ENCODE assay signal across 9 cellular contexts in the genomic region with DNA sequence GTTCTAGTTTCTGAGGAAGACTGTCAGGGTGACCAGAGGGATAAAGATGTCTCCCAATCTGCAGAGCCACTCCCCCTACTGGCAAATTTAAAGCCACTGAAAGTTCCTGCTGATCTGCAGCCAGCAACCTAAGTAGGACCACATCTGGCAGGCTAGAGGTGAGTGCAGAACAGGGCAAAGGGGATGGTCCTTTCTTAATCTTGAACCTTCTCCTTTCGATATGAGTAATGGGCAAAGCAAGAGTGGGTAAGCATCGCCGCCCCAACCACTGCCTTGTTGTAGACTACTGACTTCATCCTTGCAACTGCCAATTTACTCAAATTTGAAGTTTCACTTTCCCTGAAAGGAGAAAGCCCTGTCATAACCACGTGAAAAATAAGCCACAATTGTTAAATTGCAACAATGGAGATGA. TPM values are rescaled to one million over a fixed set of nuclear protein-coding genes. Genes with fewer than 3 reads are reported as not detected.
DNase-seq lines count a peak whose midpoint lies in the region; ATAC-seq and TF ChIP-seq lines count a peak whose summit lies in the region.
"Had no signal": no experiment of that assay in that cellular context is flagged by ENCODE, and none has a peak within 500 bp of the region (broad histone marks: within the 10 kb centered on the region; RNA-seq: fewer than 3 reads in every experiment).

No MANE protein-coding gene starts in this region.

- H3K27ac ChIP-seq in WERI-Rb-1 (no peak overlapping the region), RWPE1 (no peak overlapping the region)
- H3K27ac ChIP-seq in naive thymus-derived CD4-positive, alpha-beta T cell (ENCODE audit: low read depth, low read length), result no peak overlapping the region
- H3K27ac ChIP-seq: SK-N-MC had no signal

- peaks cover 0 to 2% (median 0%) of the 10 kb centered on the region in 5 donors for H3K36me3 Mint-ChIP-seq in naive thymus-derived CD4-positive, alpha-beta T cell

- H3K36me3 ChIP-seq in GM06990 (ENCODE audit: control insufficient read depth, insufficient read depth, low read length) (no peaks in the 10 kb centered on the region), WERI-Rb-1 (no peaks in the 10 kb centered on the region)
- no peaks in the 10 kb centered on the region for H3K36me3 ChIP-seq in naive thymus-derived CD4-positive, alpha-beta T cell (ENCODE audit: control insufficient read depth in 2 of 3, insufficient read depth in 3 of 3, low read length in 3 of 3)

- peak overlapping the region in 1 of 9 donors; percentile 45 for H3K27ac Mint-ChIP-seq in naive thymus-derived CD4-positive, alpha-beta T cell

- H3K9me3 Mint-ChIP-seq in naive thymus-derived CD4-positive, alpha-beta T cell, result peaks cover 0 to 2% (median 0%) of the 10 kb centered on the region in 11 donors

- CTCF ChIA-PET in naive thymus-derived CD4-positive, alpha-beta T cell (lab: Charles Lee), result interaction anchor here (0.6 kb wide), 1 partner anchor 121 kb away, joined by 7 read pairs; no protein-coding TSS in a partner anchor
- CTCF ChIA-PET in RWPE1 (lab: Yijun Ruan, JAX), result no interaction called here

- H3K9me3 ChIP-seq in WERI-Rb-1 (ENCODE audit: severe bottlenecking), result no peaks in the 10 kb centered on the region
- H3K9me3 ChIP-seq in naive thymus-derived CD4-positive, alpha-beta T cell (ENCODE audit: control insufficient read depth in 2 of 3, low read length in 3 of 3), result no peaks in the 10 kb centered on the region

- H3K4me3 Mint-ChIP-seq in naive thymus-derived CD4-positive, alpha-beta T cell, result peak overlapping the region in 1 of 10 donors; percentile 40

- no peaks in the 10 kb centered on the region for H3K4me1 ChIP-seq in naive thymus-derived CD4-positive, alpha-beta T cell (ENCODE audit: control insufficient read depth in 2 of 2, insufficient read depth in 2 of 2, low read length in 2 of 2)

- intact Hi-C loops in naive thymus-derived CD4-positive, alpha-beta T cell (cut with micrococcal nuclease), result loop anchor here in 1 of 2 donors (5.0 kb wide), 1 partner anchor 77 kb away; no protein-coding TSS in a partner anchor

- POLR2A ChIA-PET in naive thymus-derived CD4-positive, alpha-beta T cell (lab: Charles Lee), result no interaction called here
- POLR2A ChIA-PET in RWPE1 (lab: Yijun Ruan, JAX; ENCODE audit: low non-redundant PET), result no interaction called here

- ATAC-seq in GM19455 (IDR thresholded peaks at IDR 0.05; ENCODE audit: unreplicated experiment) (peak; percentile 94), HG03378 (IDR thresholded peaks at IDR 0.05; ENCODE audit: unreplicated experiment) (peak; percentile 97)
- peak; percentile 66 for ATAC-seq in naive thymus-derived CD4-positive, alpha-beta T cell

- peaks cover 0 to 14% (median 0%) of the 10 kb centered on the region in 7 donors for H3K4me1 Mint-ChIP-seq in naive thymus-derived CD4-positive, alpha-beta T cell

- DNase-seq in GM06990 (ENCODE audit: extremely low read depth, insufficient read length), result peak; percentile 74
- DNase-seq in WERI-Rb-1, result no peak
- peak in 1 of 9 donors; percentile 53 for DNase-seq in naive thymus-derived CD4-positive, alpha-beta T cell
- no peak for DNase-seq in SW 1271 (lab: John Stamatoyannopoulos, UW)
- DNase-seq in RWPE1 (ENCODE audit: low spot score), result no peak
- DNase-seq in SK-N-DZ (ENCODE audit: low spot score), result no peak

- H3K27me3 ChIP-seq in GM06990 (replicated peaks; ENCODE audit: control insufficient read depth, insufficient read depth, low read length) (no peaks in the 10 kb centered on the region), WERI-Rb-1 (ENCODE audit: insufficient read depth, low read depth, severe bottlenecking) (no peaks in the 10 kb centered on the region)
- no peaks in the 10 kb centered on the region for H3K27me3 ChIP-seq in naive thymus-derived CD4-positive, alpha-beta T cell (ENCODE audit: control insufficient read depth in 2 of 2, insufficient read depth in 2 of 2, low read length in 2 of 2)

- H3K4me3 ChIP-seq in GM06990 (replicated peaks; ENCODE audit: low read depth, low read length) (no peak overlapping the region), WERI-Rb-1 (ENCODE audit: low read depth, low read length) (no peak overlapping the region)
- no peak overlapping the region for H3K4me3 ChIP-seq in naive thymus-derived CD4-positive, alpha-beta T cell (ENCODE audit: low read length)
- H3K4me3 ChIP-seq: SK-N-MC had no signal

- peaks cover 0 to 30% (median 0%) of the 10 kb centered on the region in 5 donors for H3K27me3 Mint-ChIP-seq in naive thymus-derived CD4-positive, alpha-beta T cell

- peak; percentile 65 for TF ChIP-seq CTCF in GM06990 (IDR thresholded peaks at IDR 0.05; ENCODE audit: insufficient read depth, low read length, poor library complexity, severe bottlenecking)
- TF ChIP-seq CTCF in WERI-Rb-1 (IDR thresholded peaks at IDR 0.05; ENCODE audit: low read depth, low read length), result peak; percentile 50
- TF ChIP-seq CTCF in RWPE1 (conservative IDR thresholded peaks at IDR 0.05; ENCODE audit: low read depth), result no peak

RNA-seq across cellular contexts. Expression of a gene that starts 30.7 kb away (rescaled TPM):
- under 1 TPM in 3 of 5 experiments, not detected in 2; 0.45 to 0.92 (median 0.54) TPM for total RNA-seq in naive thymus-derived CD4-positive, alpha-beta T cell
- not detected for polyA plus RNA-seq in naive thymus-derived CD4-positive, alpha-beta T cell
- 5.8 and 9.1 TPM in 2 replicates for polyA plus RNA-seq in SK-N-DZ (2014; cell fraction: cytosol; rRNA removed)
- polyA plus RNA-seq in SK-N-DZ (2014; cell fraction: nucleus; rRNA removed), result 2.0 and 2.3 TPM in 2 replicates

RNA-seq across cellular contexts. Expression of a gene that starts 56.9 kb away (rescaled TPM):
- total RNA-seq in naive thymus-derived CD4-positive, alpha-beta T cell, result 10 to 100 TPM in 1 of 5 experiments, 1 to 10 TPM in 2, under 1 TPM in 2; 0.59 to 11.0 (median 3.4) TPM
- polyA plus RNA-seq in naive thymus-derived CD4-positive, alpha-beta T cell, result under 1 TPM in 1 of 2 donors, not detected in 1; 0.13 TPM
- polyA plus RNA-seq in SK-N-DZ (2014; cell fraction: cytosol; rRNA removed), result 1.2 and 4.2 TPM in 2 replicates
- 3.8 and 4.0 TPM in 2 replicates for polyA plus RNA-seq in SK-N-DZ (2014; cell fraction: nucleus; rRNA removed)
